In genomic region chr7:102819151-102819550, GRCh38 we compare ENCODE assay signal across 26 cellular contexts.
"Had no signal": no experiment of that assay in that cellular context is flagged by ENCODE, and none has a peak within 500 bp of the region (broad histone marks: within the 10 kb centered on the region; RNA-seq: fewer than 3 reads in every experiment).

No MANE protein-coding gene starts in this region.

- DNase-seq: activated CD4-positive, alpha-beta T cell treated with anti-CD3 and anti-CD28 coated beads for 1 hour; activated CD4-positive, alpha-beta T cell treated with anti-CD3 and anti-CD28 coated beads, Interleukin-2, amount 10 ng/mL, durations not matched to agents 7 days and 5 days; activated CD8-positive, alpha-beta T cell treated with anti-CD3 and anti-CD28 coated beads for 36 hours; activated naive CD8-positive, alpha-beta T cell treated with anti-CD3 and anti-CD28 coated beads, Interleukin-2, amount 50 U/mL, for 24 hours; activated T-cell treated with anti-CD3 and anti-CD28 coated beads, Interleukin-2, amount 50 U/mL, for 4 hours; caudate nucleus; endodermal cell; esophagus squamous epithelium; gastrocnemius medialis; islet precursor cell; left ventricle myocardium superior; mammary epithelial cell; naive B cell; ovary; retina; stimulated activated CD4-positive, alpha-beta T cell treated with anti-CD3 and anti-CD28 coated beads, Interleukin-4, amount 100 ng/mL, for 24 hours; substantia nigra; T-helper 1 cell; uterus had no signal

- H3K36me3 ChIP-seq: ovary, uterus had no signal

- H2AFZ ChIP-seq: hepatocyte had no signal

- FAIRE-seq: TTC549 had no signal

- ATAC-seq: activated CD8-positive, alpha-beta T cell treated with anti-CD3 and anti-CD28 coated beads for 36 hours; activated naive CD8-positive, alpha-beta T cell treated with anti-CD3 and anti-CD28 coated beads, Interleukin-2, amount 50 U/mL, for 24 hours; activated T-cell treated with anti-CD3 and anti-CD28 coated beads, Interleukin-2, amount 50 U/mL, for 4 hours; activated T-helper 17 cell treated with anti-CD3 and anti-CD28 coated beads, Interleukin-2, amount 50 U/mL, for 72 hours; gastrocnemius medialis; left ventricle myocardium superior; sciatic nerve; stimulated activated effector memory CD8-positive, alpha-beta T cell treated with anti-CD3 and anti-CD28 coated beads, Interleukin-12 subunit alpha, Interleukin-12 subunit beta, amount 100 ng/mL, for 72 hours; WTC11 had no signal

- H3K4me2 ChIP-seq: hepatocyte had no signal

- H3K4me3 ChIP-seq: esophagus squamous epithelium, gastrocnemius medialis, hepatocyte, ovary, skin epidermis, uterus had no signal

- H3K27ac ChIP-seq: esophagus squamous epithelium, gastrocnemius medialis, hepatocyte, ovary, skin epidermis, uterus had no signal

- H3K4me1 ChIP-seq: esophagus squamous epithelium, uterus had no signal

- H3K9me3 ChIP-seq: esophagus squamous epithelium, gastrocnemius medialis, ovary, uterus had no signal

- H3K27me3 ChIP-seq: esophagus squamous epithelium, gastrocnemius medialis, hepatocyte, ovary, uterus had no signal
